14 cellular contexts compared by ENCODE assay signal in the genomic region with DNA sequence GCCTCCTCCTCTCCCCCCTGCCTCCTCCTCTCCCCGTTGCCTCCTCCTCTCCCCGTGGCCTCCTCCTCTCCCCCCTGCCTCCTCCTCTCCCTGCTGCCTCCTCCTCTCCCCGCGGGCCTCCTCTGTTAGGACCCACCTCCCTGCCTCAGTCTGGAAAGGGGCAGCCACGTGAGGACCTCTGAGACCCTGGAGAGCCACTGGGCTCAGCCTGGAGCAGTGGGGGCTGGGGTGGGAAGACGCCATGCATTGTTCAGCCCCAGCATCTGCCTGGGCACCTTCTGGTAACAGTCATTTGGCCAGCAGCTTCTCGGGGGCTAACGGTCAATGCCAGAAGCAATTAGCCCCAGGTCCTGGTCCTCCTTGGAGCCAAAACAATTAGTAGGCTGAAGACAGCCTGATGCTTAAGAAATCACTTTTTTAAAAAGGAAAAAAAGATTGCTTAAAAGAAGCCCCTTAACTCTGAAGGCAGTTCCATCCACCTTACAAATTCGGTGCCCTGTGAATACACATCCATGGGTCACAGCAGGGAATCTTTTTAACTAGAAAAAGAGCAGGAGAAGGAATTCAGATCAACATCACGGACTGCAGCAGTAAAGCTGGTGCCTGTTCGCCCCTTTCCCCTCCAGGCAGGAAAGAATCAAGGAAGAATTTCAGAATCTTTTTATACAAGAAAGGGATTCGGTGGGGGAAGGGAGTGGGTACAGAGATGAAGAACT. TPM values are rescaled to one million over a fixed set of nuclear protein-coding genes. Genes with fewer than 3 reads are reported as not detected.
A peak's percentile ranks its signal among the peaks of the same experiment; 100 is the strongest.
DNase-seq lines count a peak whose midpoint lies in the region; ATAC-seq and TF ChIP-seq lines count a peak whose summit lies in the region.
"Had no signal": no experiment of that assay in that cellular context is flagged by ENCODE, and none has a peak within 500 bp of the region (broad histone marks: within the 10 kb centered on the region; RNA-seq: fewer than 3 reads in every experiment).

No MANE protein-coding gene starts in this region.

- H3K27me3 ChIP-seq in iPS-18a (ENCODE audit: control insufficient read depth, insufficient read depth, low read length), result no peaks in the 10 kb centered on the region
- H3K27me3 ChIP-seq in rectal smooth muscle tissue (ENCODE audit: control insufficient read depth, insufficient read depth, low read length), result peaks cover 3% of the 10 kb centered on the region

- no peaks in the 10 kb centered on the region for H3K4me1 Mint-ChIP-seq in natural killer cell
- H3K4me1 Mint-ChIP-seq: activated naive CD4-positive, alpha-beta T cell treated with anti-CD3 and anti-CD28 coated beads, Interleukin-2, amount 10 ng/mL, durations not matched to agents 7 days and 5 days had no signal

- no peaks in the 10 kb centered on the region for H3K9me3 ChIP-seq in ES-I3 (ENCODE audit: control insufficient read depth, insufficient read depth, low read length)
- H3K9me3 ChIP-seq in iPS-18a (ENCODE audit: control insufficient read depth, low read depth, low read length), result no peaks in the 10 kb centered on the region

- intact Hi-C loops in natural killer cell (cut with micrococcal nuclease), result no loop called here

- H3K4me3 ChIP-seq in iPS-18a (ENCODE audit: low read length) (peak overlapping the region; percentile 24), rectal smooth muscle tissue (ENCODE audit: low read length) (no peak overlapping the region)

- H3K27me3 Mint-ChIP-seq in natural killer cell (ENCODE audit: low read depth in 2 of 2), result peaks cover 10 to 14% of the 10 kb centered on the region in 2 donors

- peak overlapping the region; percentile 73 for H3K27ac ChIP-seq in RWPE1
- peak overlapping the region; percentile 83 for H3K27ac ChIP-seq in iPS-18a (ENCODE audit: low read length)
- peak overlapping the region; percentile 73 for H3K27ac ChIP-seq in rectal smooth muscle tissue (ENCODE audit: low read depth, low read length)

- H3K4me3 Mint-ChIP-seq in natural killer cell, result no peak overlapping the region
- H3K4me3 Mint-ChIP-seq: activated CD8-positive, alpha-beta memory T cell treated with anti-CD3 and anti-CD28 coated beads, Interleukin-2, amount 10 ng/mL, durations not matched to agents 7 days and 5 days; activated naive CD4-positive, alpha-beta T cell treated with anti-CD3 and anti-CD28 coated beads, Interleukin-2, amount 10 ng/mL, durations not matched to agents 7 days and 5 days had no signal

- POLR2A ChIA-PET in RWPE1 (lab: Yijun Ruan, JAX; ENCODE audit: low non-redundant PET), result no interaction called here

- CTCF ChIA-PET in RWPE1 (lab: Yijun Ruan, JAX), result no interaction called here

- H3K4me1 ChIP-seq in ES-I3 (ENCODE audit: insufficient read depth, low read length) (peaks cover 18% of the 10 kb centered on the region), iPS-18a (ENCODE audit: control insufficient read depth, low read depth, low read length) (peaks cover 20% of the 10 kb centered on the region), rectal smooth muscle tissue (ENCODE audit: control insufficient read depth, insufficient read depth, low read length) (peaks cover 28% of the 10 kb centered on the region)

- H3K27ac Mint-ChIP-seq in natural killer cell, result no peak overlapping the region
- H3K27ac Mint-ChIP-seq: activated CD8-positive, alpha-beta memory T cell treated with anti-CD3 and anti-CD28 coated beads, Interleukin-2, amount 10 ng/mL, durations not matched to agents 7 days and 5 days; activated naive CD4-positive, alpha-beta T cell treated with anti-CD3 and anti-CD28 coated beads, Interleukin-2, amount 10 ng/mL, durations not matched to agents 7 days and 5 days had no signal

- DNase-seq in RWPE1 (ENCODE audit: low spot score) (no peak), natural killer cell (no peak), T-helper 1 cell (no peak), SHP77 treated with DMSO at 0.1 percent for 48 hours (lab: John Stamatoyannopoulos, UW) (no peak)
- DNase-seq: activated CD8-positive, alpha-beta memory T cell treated with anti-CD3 and anti-CD28 coated beads, Interleukin-2, amount 10 ng/mL, durations not matched to agents 7 days and 5 days; activated naive CD4-positive, alpha-beta T cell treated with anti-CD3 and anti-CD28 coated beads, Interleukin-2, amount 10 ng/mL, durations not matched to agents 7 days and 5 days; DMS 273 treated with DMSO at 0.1 percent for 48 hours; small intestine had no signal

- H3K9me3 Mint-ChIP-seq in natural killer cell, result no peaks in the 10 kb centered on the region
- H3K9me3 Mint-ChIP-seq: activated naive CD4-positive, alpha-beta T cell treated with anti-CD3 and anti-CD28 coated beads, Interleukin-2, amount 10 ng/mL, durations not matched to agents 7 days and 5 days had no signal

- H3K9ac ChIP-seq in ES-I3 (ENCODE audit: low read depth, low read length) (peak overlapping the region; percentile 34), iPS-18a (ENCODE audit: low read length) (peak overlapping the region; percentile 53), rectal smooth muscle tissue (ENCODE audit: low read length) (no peak overlapping the region)

- no peaks in the 10 kb centered on the region for H3K36me3 Mint-ChIP-seq in natural killer cell
- H3K36me3 Mint-ChIP-seq: activated CD8-positive, alpha-beta memory T cell treated with anti-CD3 and anti-CD28 coated beads, Interleukin-2, amount 10 ng/mL, durations not matched to agents 7 days and 5 days; activated naive CD4-positive, alpha-beta T cell treated with anti-CD3 and anti-CD28 coated beads, Interleukin-2, amount 10 ng/mL, durations not matched to agents 7 days and 5 days had no signal

- H3K36me3 ChIP-seq in ES-I3 (ENCODE audit: insufficient read depth, low read length) (no peaks in the 10 kb centered on the region), iPS-18a (ENCODE audit: control insufficient read depth, low read depth, low read length) (no peaks in the 10 kb centered on the region), rectal smooth muscle tissue (ENCODE audit: control insufficient read depth, insufficient read depth, low read length) (peaks cover 2% of the 10 kb centered on the region)

- no peak for ATAC-seq in natural killer cell
- ATAC-seq in HG03280 (IDR thresholded peaks at IDR 0.05; ENCODE audit: unreplicated experiment), result no peak
- ATAC-seq: activated CD8-positive, alpha-beta memory T cell treated with anti-CD3 and anti-CD28 coated beads, Interleukin-2, amount 10 ng/mL, durations not matched to agents 7 days and 5 days; left lobe of liver; SK-N-SH treated with all-trans-retinoic acid at 6 μM for 48 hours had no signal

- no peak for TF ChIP-seq CTCF in RWPE1 (conservative IDR thresholded peaks at IDR 0.05; ENCODE audit: low read depth)
- no peak for TF ChIP-seq CTCF in natural killer cell (IDR thresholded peaks at IDR 0.05)

RNA-seq across cellular contexts. Expression of a gene that starts 29.8 kb away (rescaled TPM):
- under 1 TPM in 2 of 3 donors, not detected in 1; 0.14 to 0.55 TPM for total RNA-seq in natural killer cell

RNA-seq across cellular contexts. Expression of a gene that starts 47.1 kb away (rescaled TPM):
- 10 to 100 TPM in 1 of 3 donors, 1 to 10 TPM in 2; 7.8 to 11.3 (median 8.9) TPM for total RNA-seq in natural killer cell
